8 cellular contexts compared by ENCODE assay signal in the genomic region with DNA sequence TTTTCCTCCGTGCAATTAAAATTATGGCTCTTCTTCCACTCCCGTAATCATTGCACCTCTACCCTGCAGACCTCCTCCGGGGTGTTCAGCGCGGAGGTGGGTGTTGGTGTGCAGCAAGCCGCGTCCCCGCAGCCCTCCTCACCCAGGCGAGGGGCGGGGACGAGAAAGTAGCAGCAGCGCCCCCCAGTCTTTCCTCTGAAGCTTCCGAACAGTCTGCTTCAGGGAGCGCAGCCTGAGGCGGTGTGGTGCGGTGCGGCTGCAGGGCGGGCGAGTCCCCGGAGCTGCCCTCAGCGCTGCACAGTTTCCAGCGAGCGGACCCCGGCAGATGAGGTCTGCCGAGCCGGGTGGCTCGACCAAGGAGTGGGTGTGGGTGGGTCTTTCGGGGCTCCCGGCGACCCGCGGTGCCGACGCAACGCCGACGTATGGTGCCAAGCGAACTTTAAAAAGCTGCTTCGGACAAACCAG. TPM values are rescaled to one million over a fixed set of nuclear protein-coding genes. Genes with fewer than 3 reads are reported as not detected.
DNase-seq lines count a peak whose midpoint lies in the region; ATAC-seq, FAIRE-seq and TF ChIP-seq lines count a peak whose summit lies in the region.

A gene with protein sequence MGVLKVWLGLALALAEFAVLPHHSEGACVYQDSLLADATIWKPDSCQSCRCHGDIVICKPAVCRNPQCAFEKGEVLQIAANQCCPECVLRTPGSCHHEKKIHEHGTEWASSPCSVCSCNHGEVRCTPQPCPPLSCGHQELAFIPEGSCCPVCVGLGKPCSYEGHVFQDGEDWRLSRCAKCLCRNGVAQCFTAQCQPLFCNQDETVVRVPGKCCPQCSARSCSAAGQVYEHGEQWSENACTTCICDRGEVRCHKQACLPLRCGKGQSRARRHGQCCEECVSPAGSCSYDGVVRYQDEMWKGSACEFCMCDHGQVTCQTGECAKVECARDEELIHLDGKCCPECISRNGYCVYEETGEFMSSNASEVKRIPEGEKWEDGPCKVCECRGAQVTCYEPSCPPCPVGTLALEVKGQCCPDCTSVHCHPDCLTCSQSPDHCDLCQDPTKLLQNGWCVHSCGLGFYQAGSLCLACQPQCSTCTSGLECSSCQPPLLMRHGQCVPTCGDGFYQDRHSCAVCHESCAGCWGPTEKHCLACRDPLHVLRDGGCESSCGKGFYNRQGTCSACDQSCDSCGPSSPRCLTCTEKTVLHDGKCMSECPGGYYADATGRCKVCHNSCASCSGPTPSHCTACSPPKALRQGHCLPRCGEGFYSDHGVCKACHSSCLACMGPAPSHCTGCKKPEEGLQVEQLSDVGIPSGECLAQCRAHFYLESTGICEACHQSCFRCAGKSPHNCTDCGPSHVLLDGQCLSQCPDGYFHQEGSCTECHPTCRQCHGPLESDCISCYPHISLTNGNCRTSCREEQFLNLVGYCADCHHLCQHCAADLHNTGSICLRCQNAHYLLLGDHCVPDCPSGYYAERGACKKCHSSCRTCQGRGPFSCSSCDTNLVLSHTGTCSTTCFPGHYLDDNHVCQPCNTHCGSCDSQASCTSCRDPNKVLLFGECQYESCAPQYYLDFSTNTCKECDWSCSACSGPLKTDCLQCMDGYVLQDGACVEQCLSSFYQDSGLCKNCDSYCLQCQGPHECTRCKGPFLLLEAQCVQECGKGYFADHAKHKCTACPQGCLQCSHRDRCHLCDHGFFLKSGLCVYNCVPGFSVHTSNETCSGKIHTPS (N-terminal part only) (plus strand): TSS at position 189 of the 465 bp plus-strand sequence. CDS start 687 bp downstream, outside the sequence.

- TF ChIP-seq RAD21 in GM12878 (IDR thresholded peaks at IDR 0.05; ENCODE audit: insufficient read depth, low read depth, low read length): no peak

- in situ Hi-C loops in GM12878 (cut with MboI): no loop called here

- POLR2A ChIA-PET in GM12878 (lab: Charles Lee): interaction anchor here (0.6 kb wide), 1 partner anchor 581 kb away, joined by 3 read pairs; no protein-coding TSS in a partner anchor

- no peak for TF ChIP-seq EP300 in GM12878 (IDR thresholded peaks at IDR 0.05; ENCODE audit: borderline replicate concordance in 1 of 2, control insufficient read depth in 1 of 2, low read depth in 2 of 2, low read length in 2 of 2)

- peaks cover 0 to 35% of the 10 kb centered on the region in 2 experiments; a peak in 3 of 4 replicates for H3K27me3 ChIP-seq in GM12878 (replicated peaks in 1 of 2; ENCODE audit: control insufficient read depth in 2 of 2, insufficient read depth in 2 of 2, low read length in 1 of 2)
- no peaks in the 10 kb centered on the region; the same call in 1 of the 2 replicates for H3K27me3 ChIP-seq in iPS-20b (ENCODE audit: insufficient read depth, low read length)

- peak; percentile 25 for DNase-seq in activated CD4-positive, alpha-beta T cell treated with anti-CD3 and anti-CD28 coated beads for 48 hours
- DNase-seq in activated CD4-positive, alpha-beta T cell treated with anti-CD3 and anti-CD28 coated beads, Interleukin-2, amount 50 U/mL, for 1 hour: no peak
- DNase-seq in NCI-H82 treated with DMSO at 0.1 percent for 48 hours (lab: John Stamatoyannopoulos, UW; ENCODE audit: unreplicated experiment): peak; percentile 16
- DNase-seq in GM12878 (ENCODE audit: low read depth, low spot score): no peak
- no peak for DNase-seq in skeletal muscle cell (ENCODE audit: low read depth)

- TF ChIP-seq CTCF in GM12878 (IDR thresholded peaks at IDR 0.05 in 2 of 3, conservative IDR thresholded peaks at IDR 0.05 in 1 of 3; ENCODE audit: control insufficient read depth in 2 of 3, extremely low read depth in 1 of 3, insufficient read depth in 1 of 3, low read depth in 3 of 3, low read length in 3 of 3): no peak

- H3K4me3 ChIP-seq in GM12878 (peak within 1 kb of the TSS; percentile 63), iPS-20b (ENCODE audit: low read length) (peak within 1 kb of the TSS; percentile 91), skeletal muscle cell (ENCODE audit: low read depth, low read length) (peak within 1 kb of the TSS; percentile 67)

- 2% methylated on average over 39 of the region's 39 CpGs for WGBS in GM12878 (ENCODE audit: insufficient coverage, insufficient replicate concordance, low lambda C conversion rate, missing lambda C conversion rate)

- H3K79me2 ChIP-seq in GM12878 (ENCODE audit: control insufficient read depth, insufficient read depth, low read length): no peaks in the 10 kb centered on the region

- H3K27ac ChIP-seq in GM12878 (ENCODE audit: control insufficient read depth, insufficient read depth) (no peak within 1 kb of the TSS), iPS-20b (ENCODE audit: low read length) (peak within 1 kb of the TSS; percentile 50)

- H3K4me1 ChIP-seq in GM12878 (ENCODE audit: control insufficient read depth, insufficient read depth, low read length) (peaks cover 12% of the 10 kb centered on the region; the same call in 1 of the 2 replicates), iPS-20b (ENCODE audit: insufficient read depth, low read length) (peaks cover 10% of the 10 kb centered on the region; the same call in 1 of the 2 replicates)

- ATAC-seq in HG02885 (IDR thresholded peaks at IDR 0.05; ENCODE audit: poor library complexity, unreplicated experiment): peak; percentile 37
- ATAC-seq in GM12878: peak; percentile 70
- ATAC-seq in HG03457 (IDR thresholded peaks at IDR 0.05; ENCODE audit: unreplicated experiment): no peak

- RAD21 ChIA-PET in GM12878 (lab: Charles Lee; ENCODE audit: unreplicated experiment): interaction anchor here (0.9 to 2.2 kb wide), 10 partner anchors 63 to 806 kb away, joined by 3 to 6 read pairs (median 4); no protein-coding TSS in a partner anchor

- CTCF ChIA-PET in GM12878 (lab: Yijun Ruan, JAX): interaction anchor here (0.9 to 1.6 kb wide), 5 partner anchors 11 to 536 kb away, joined by 3 to 5 read pairs (median 3); no protein-coding TSS in a partner anchor

- peak within 1 kb of the TSS; percentile 93 for H3K4me2 ChIP-seq in GM12878 (ENCODE audit: control insufficient read depth, insufficient read depth)

- intact Hi-C loops in GM12878 (cut with micrococcal nuclease; ENCODE audit: unreplicated experiment): loop anchor here (5.0 to 10.0 kb wide), 4 partner anchors 508 to 805 kb away; no protein-coding TSS in a partner anchor

- no peaks in the 10 kb centered on the region for H4K20me1 ChIP-seq in GM12878 (ENCODE audit: control insufficient read depth, insufficient read depth)

- no peak for TF ChIP-seq POLR2A in GM12878 (IDR thresholded peaks at IDR 0.05; ENCODE audit: low read depth, low read length)

- no TSS peak for BruUV-seq in GM12878 (replicated peaks; lab: Mats Ljungman, UMichigan)

- H3K36me3 ChIP-seq in GM12878 (ENCODE audit: control insufficient read depth in 2 of 2, insufficient read depth in 2 of 2, low read length in 1 of 2) (no peaks in the 10 kb centered on the region), iPS-20b (ENCODE audit: insufficient read depth, low read depth, low read length) (no peaks in the 10 kb centered on the region)

- no peak for FAIRE-seq in GM12878 (lab: Jason Lieb, UNC)

- H3K9ac ChIP-seq in GM12878 (ENCODE audit: control insufficient read depth, insufficient read depth, low read length) (no peak within 1 kb of the TSS; the same call in 1 of the 2 replicates), iPS-20b (ENCODE audit: low read depth, low read length) (peak within 1 kb of the TSS; percentile 91)

- SMC1A ChIA-PET in GM12878 (lab: Charles Lee; ENCODE audit: uncharacterized antibody, unreplicated experiment): interaction anchor here (1.0 to 1.1 kb wide), 2 partner anchors 110 to 540 kb away, joined by 3 read pairs; no protein-coding TSS in a partner anchor

- H2AFZ ChIP-seq in GM12878 (ENCODE audit: control insufficient read depth, low read depth, low read length): peak within 1 kb of the TSS; percentile 20

- no peaks in the 10 kb centered on the region for H3K9me3 ChIP-seq in GM12878 (replicated peaks; ENCODE audit: control insufficient read depth, insufficient read depth, low read length)
- no peaks in the 10 kb centered on the region for H3K9me3 ChIP-seq in iPS-20b (ENCODE audit: insufficient read depth, low read depth, low read length)

TF ChIP-seq in GM12878, 131 proteins besides CTCF, POLR2A, EP300 and RAD21 (continues in another document):
- TF ChIP-seq FOS (IDR thresholded peaks at IDR 0.05; ENCODE audit: borderline replicate concordance, extremely low read depth, insufficient read length): no peak
- no peak for TF ChIP-seq SIX5 (IDR thresholded peaks at IDR 0.05; ENCODE audit: low read depth, low read length, severe bottlenecking)
- TF ChIP-seq, protein P1, sequence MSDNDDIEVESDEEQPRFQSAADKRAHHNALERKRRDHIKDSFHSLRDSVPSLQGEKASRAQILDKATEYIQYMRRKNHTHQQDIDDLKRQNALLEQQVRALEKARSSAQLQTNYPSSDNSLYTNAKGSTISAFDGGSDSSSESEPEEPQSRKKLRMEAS (IDR thresholded peaks at IDR 0.05; ENCODE audit: low read depth, low read length): no peak
- no peak for TF ChIP-seq NR2C2 (IDR thresholded peaks at IDR 0.05; ENCODE audit: borderline replicate concordance, control insufficient read depth, insufficient read length, low read depth)

RNA-seq across cellular contexts. Expression of the gene that starts here (rescaled TPM):
- 71.6 and 71.8 TPM in 2 replicates for total RNA-seq in GM12878 (2013; cell fraction: nucleolus; rRNA removed)
- total RNA-seq in GM12878 (2014; rRNA removed): 0.45 and 0.54 TPM in 2 replicates
- 0.22 and 0.28 TPM in 2 replicates for total RNA-seq in GM12878 (2014; rRNA removed; fragmentation: Illumina TruSeq; extraction: Trizol)
- 0.66 and 0.97 TPM in 2 replicates for total RNA-seq in GM12878 (2021)
- not detected for polyA plus RNA-seq in GM12878 (2011; ENCODE audit: low read depth)
- polyA plus RNA-seq in GM12878 (2011; rRNA removed): 8.9 and 11.7 TPM in 2 replicates
- polyA plus RNA-seq in GM12878 (2011; cell fraction: cytosol; rRNA removed): 8.9 and 11.6 TPM in 2 replicates
- 32.1 and 38.5 TPM in 2 replicates for polyA plus RNA-seq in GM12878 (2011; cell fraction: nucleus; rRNA removed)
- 0.03 and 0.04 TPM in 2 replicates for polyA plus RNA-seq in GM12878 (2012)
- 0.35 TPM in 2 replicates for polyA plus RNA-seq in GM12878 (2014; fragmentation: Illumina TruSeq; extraction: Trizol)
- under 1 TPM; 0.13 TPM for polyA plus RNA-seq in GM12878 (2014; fragmentation: Nextera tagmentation; extraction: Ambion mirVana)
- polyA plus RNA-seq in GM12878 (2014; rRNA removed): 0.12 and 0.49 TPM in 2 replicates
- polyA plus RNA-seq in GM12878 (2016; fragmentation: Nextera tagmentation; extraction: Ambion mirVana): under 1 TPM; 0.08 to 0.17 TPM
- 55.2 and 61.7 TPM in 2 replicates for polyA minus RNA-seq in GM12878 (2011; rRNA and poly(A)+ RNA removed)
- 10.8 and 14.7 TPM in 2 replicates for polyA minus RNA-seq in GM12878 (2011; cell fraction: cytosol; rRNA and poly(A)+ RNA removed)
- 89.3 and 122 TPM in 2 replicates for polyA minus RNA-seq in GM12878 (2011; cell fraction: nucleus; rRNA and poly(A)+ RNA removed)

Comparison
In these comparisons a context has a peak if more than half of its experiments do, and no peak if none do; other contexts are left out.
1. DNase-seq: peak in activated CD4-positive, alpha-beta T cell treated with anti-CD3 and anti-CD28 coated beads for 48 hours (single experiment) and NCI-H82 treated with DMSO at 0.1 percent for 48 hours (single experiment); none in activated CD4-positive, alpha-beta T cell treated with anti-CD3 and anti-CD28 coated beads, Interleukin-2, amount 50 U/mL, for 1 hour (single experiment), GM12878 (single experiment) and skeletal muscle cell (single experiment).
2. Peak in every context shown above with its lines, with median percentiles within 50 percentile points of each other: H3K4me3 ChIP-seq.